1 cellular context compared by ENCODE assay signal in genomic region chr6:41682056-41682477, GRCh38.
A peak's percentile ranks its signal among the peaks of the same experiment; 100 is the strongest.
TF ChIP-seq lines count a peak whose summit lies in the region.

No MANE protein-coding gene starts in this region.

TF ChIP-seq in K562, 482 proteins besides CTCF, POLR2A, EP300 and RAD21 (continued from another document and continues in another):
- TF ChIP-seq MYNN (IDR thresholded peaks at IDR 0.05) = peak; percentile 58; the same call in 1 of the 2 replicates
- TF ChIP-seq MYNN (CRISPR knock-in tag; IDR thresholded peaks at IDR 0.05) = no peak
- peak; percentile 36 for TF ChIP-seq PRDM10 (IDR thresholded peaks at IDR 0.05; ENCODE audit: partially characterized antibody)
- TF ChIP-seq ARID2 (IDR thresholded peaks at IDR 0.05) = peak; percentile 85; the same call in 1 of the 2 replicates
- no peak for TF ChIP-seq PURB (CRISPR knock-in tag; IDR thresholded peaks at IDR 0.05; ENCODE audit: low read depth)
- TF ChIP-seq MTA1 (IDR thresholded peaks at IDR 0.05; ENCODE audit: borderline replicate concordance) = no peak
- TF ChIP-seq RBM25 (IDR thresholded peaks at IDR 0.05; ENCODE audit: low read depth, low read length, severe bottlenecking) = no peak
- no peak for TF ChIP-seq ZNF592 (IDR thresholded peaks at IDR 0.05)
- TF ChIP-seq ZNF77 (CRISPR knock-in tag; IDR thresholded peaks at IDR 0.05) = no peak
- 0 out of 2 replicates have a peak, but pooled peaks have one; percentile 27 for TF ChIP-seq ZKSCAN1 (IDR thresholded peaks at IDR 0.05; ENCODE audit: low read depth, low read length)
- TF ChIP-seq, protein P1, sequence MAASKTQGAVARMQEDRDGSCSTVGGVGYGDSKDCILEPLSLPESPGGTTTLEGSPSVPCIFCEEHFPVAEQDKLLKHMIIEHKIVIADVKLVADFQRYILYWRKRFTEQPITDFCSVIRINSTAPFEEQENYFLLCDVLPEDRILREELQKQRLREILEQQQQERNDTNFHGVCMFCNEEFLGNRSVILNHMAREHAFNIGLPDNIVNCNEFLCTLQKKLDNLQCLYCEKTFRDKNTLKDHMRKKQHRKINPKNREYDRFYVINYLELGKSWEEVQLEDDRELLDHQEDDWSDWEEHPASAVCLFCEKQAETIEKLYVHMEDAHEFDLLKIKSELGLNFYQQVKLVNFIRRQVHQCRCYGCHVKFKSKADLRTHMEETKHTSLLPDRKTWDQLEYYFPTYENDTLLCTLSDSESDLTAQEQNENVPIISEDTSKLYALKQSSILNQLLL (CRISPR knock-in tag; IDR thresholded peaks at IDR 0.05; ENCODE audit: borderline replicate concordance) = no peak
- no peak for TF ChIP-seq ARHGAP35 (IDR thresholded peaks at IDR 0.05; ENCODE audit: partially characterized antibody)
- peak in 1 of 3 experiments; percentile 39 for TF ChIP-seq YY1 (IDR thresholded peaks at IDR 0.05; ENCODE audit: borderline replicate concordance in 1 of 3, control insufficient read depth in 1 of 3, extremely low read depth in 1 of 3, insufficient read depth in 3 of 3, insufficient read length in 1 of 3, insufficient replicate concordance in 2 of 3, low read depth in 1 of 3, low read length in 2 of 3)
- TF ChIP-seq SMAD1 (IDR thresholded peaks at IDR 0.05; ENCODE audit: low read depth, low read length, partially characterized antibody) = no peak
- TF ChIP-seq, protein P2, sequence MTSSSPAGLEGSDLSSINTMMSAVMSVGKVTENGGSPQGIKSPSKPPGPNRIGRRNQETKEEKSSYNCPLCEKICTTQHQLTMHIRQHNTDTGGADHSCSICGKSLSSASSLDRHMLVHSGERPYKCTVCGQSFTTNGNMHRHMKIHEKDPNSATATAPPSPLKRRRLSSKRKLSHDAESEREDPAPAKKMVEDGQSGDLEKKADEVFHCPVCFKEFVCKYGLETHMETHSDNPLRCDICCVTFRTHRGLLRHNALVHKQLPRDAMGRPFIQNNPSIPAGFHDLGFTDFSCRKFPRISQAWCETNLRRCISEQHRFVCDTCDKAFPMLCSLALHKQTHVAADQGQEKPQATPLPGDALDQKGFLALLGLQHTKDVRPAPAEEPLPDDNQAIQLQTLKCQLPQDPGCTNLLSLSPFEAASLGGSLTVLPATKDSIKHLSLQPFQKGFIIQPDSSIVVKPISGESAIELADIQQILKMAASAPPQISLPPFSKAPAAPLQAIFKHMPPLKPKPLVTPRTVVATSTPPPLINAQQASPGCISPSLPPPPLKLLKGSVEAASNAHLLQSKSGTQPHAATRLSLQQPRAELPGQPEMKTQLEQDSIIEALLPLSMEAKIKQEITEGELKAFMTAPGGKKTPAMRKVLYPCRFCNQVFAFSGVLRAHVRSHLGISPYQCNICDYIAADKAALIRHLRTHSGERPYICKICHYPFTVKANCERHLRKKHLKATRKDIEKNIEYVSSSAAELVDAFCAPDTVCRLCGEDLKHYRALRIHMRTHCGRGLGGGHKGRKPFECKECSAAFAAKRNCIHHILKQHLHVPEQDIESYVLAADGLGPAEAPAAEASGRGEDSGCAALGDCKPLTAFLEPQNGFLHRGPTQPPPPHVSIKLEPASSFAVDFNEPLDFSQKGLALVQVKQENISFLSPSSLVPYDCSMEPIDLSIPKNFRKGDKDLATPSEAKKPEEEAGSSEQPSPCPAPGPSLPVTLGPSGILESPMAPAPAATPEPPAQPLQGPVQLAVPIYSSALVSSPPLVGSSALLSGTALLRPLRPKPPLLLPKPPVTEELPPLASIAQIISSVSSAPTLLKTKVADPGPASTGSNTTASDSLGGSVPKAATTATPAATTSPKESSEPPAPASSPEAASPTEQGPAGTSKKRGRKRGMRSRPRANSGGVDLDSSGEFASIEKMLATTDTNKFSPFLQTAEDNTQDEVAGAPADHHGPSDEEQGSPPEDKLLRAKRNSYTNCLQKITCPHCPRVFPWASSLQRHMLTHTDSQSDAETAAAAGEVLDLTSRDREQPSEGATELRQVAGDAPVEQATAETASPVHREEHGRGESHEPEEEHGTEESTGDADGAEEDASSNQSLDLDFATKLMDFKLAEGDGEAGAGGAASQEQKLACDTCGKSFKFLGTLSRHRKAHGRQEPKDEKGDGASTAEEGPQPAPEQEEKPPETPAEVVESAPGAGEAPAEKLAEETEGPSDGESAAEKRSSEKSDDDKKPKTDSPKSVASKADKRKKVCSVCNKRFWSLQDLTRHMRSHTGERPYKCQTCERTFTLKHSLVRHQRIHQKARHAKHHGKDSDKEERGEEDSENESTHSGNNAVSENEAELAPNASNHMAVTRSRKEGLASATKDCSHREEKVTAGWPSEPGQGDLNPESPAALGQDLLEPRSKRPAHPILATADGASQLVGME (CRISPR knock-in tag; IDR thresholded peaks at IDR 0.05) = no peak
- no peak for TF ChIP-seq ZNF551 (CRISPR knock-in tag; IDR thresholded peaks at IDR 0.05)
- TF ChIP-seq, protein P3, sequence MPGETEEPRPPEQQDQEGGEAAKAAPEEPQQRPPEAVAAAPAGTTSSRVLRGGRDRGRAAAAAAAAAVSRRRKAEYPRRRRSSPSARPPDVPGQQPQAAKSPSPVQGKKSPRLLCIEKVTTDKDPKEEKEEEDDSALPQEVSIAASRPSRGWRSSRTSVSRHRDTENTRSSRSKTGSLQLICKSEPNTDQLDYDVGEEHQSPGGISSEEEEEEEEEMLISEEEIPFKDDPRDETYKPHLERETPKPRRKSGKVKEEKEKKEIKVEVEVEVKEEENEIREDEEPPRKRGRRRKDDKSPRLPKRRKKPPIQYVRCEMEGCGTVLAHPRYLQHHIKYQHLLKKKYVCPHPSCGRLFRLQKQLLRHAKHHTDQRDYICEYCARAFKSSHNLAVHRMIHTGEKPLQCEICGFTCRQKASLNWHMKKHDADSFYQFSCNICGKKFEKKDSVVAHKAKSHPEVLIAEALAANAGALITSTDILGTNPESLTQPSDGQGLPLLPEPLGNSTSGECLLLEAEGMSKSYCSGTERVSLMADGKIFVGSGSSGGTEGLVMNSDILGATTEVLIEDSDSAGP (CRISPR knock-in tag; IDR thresholded peaks at IDR 0.05) = no peak
- TF ChIP-seq STAG1 (CRISPR knock-in tag; IDR thresholded peaks at IDR 0.05; ENCODE audit: borderline replicate concordance) = peak; percentile 93; the same call in 1 of the 2 replicates
- TF ChIP-seq GATAD2B (IDR thresholded peaks at IDR 0.05; ENCODE audit: borderline replicate concordance) = no peak
- TF ChIP-seq MTF1 (CRISPR knock-in tag; IDR thresholded peaks at IDR 0.05; ENCODE audit: borderline replicate concordance) = no peak
- no peak for TF ChIP-seq SPI1 (IDR thresholded peaks at IDR 0.05; ENCODE audit: borderline replicate concordance, low read depth, low read length)
- TF ChIP-seq RBM39 (optimal IDR thresholded peaks at IDR 0.05; ENCODE audit: low read depth, low read length) = peak; percentile 75
- no peak for TF ChIP-seq NCOA2 (IDR thresholded peaks at IDR 0.05; ENCODE audit: partially characterized antibody in 2 of 2)
- no peak for TF ChIP-seq DIDO1 (tag; IDR thresholded peaks at IDR 0.05; ENCODE audit: low read depth)
- TF ChIP-seq TEAD1 (CRISPR knock-in tag; IDR thresholded peaks at IDR 0.05) = peak in 1 of 2 experiments; percentile 88; a peak in 2 of 4 replicates
- no peak for TF ChIP-seq SMARCA5 (IDR thresholded peaks at IDR 0.05)
- TF ChIP-seq VEZF1 (CRISPR knock-in tag; IDR thresholded peaks at IDR 0.05) = peak; percentile 72
- no peak for TF ChIP-seq SNRNP70 (optimal IDR thresholded peaks at IDR 0.05; ENCODE audit: low read depth, low read length)
- no peak for TF ChIP-seq RBFOX2 (IDR thresholded peaks at IDR 0.05; ENCODE audit: low read depth, low read length)
- TF ChIP-seq BRF1 (IDR thresholded peaks at IDR 0.05; ENCODE audit: borderline replicate concordance, extremely low read depth, insufficient read length) = no peak
- TF ChIP-seq JUN (IDR thresholded peaks at IDR 0.05; ENCODE audit: borderline replicate concordance, low read depth, low read length) = 0 out of 2 replicates have a peak, but pooled peaks have one; percentile 11
- no peak for TF ChIP-seq JUN (CRISPR knock-in tag; IDR thresholded peaks at IDR 0.05; ENCODE audit: borderline replicate concordance)
- no peak for TF ChIP-seq TFAM (CRISPR knock-in tag; conservative IDR thresholded peaks at IDR 0.05)
- no peak for TF ChIP-seq CBFA2T2 (conservative IDR thresholded peaks at IDR 0.05)
- no peak for TF ChIP-seq MBD2 (IDR thresholded peaks at IDR 0.05; ENCODE audit: borderline replicate concordance, low read depth)
- TF ChIP-seq SMC3 (conservative IDR thresholded peaks at IDR 0.05; ENCODE audit: insufficient read depth, low read depth, low read length) = peak; percentile 94
- TF ChIP-seq CREM (IDR thresholded peaks at IDR 0.05; ENCODE audit: low read depth) = peak; percentile 61
- TF ChIP-seq ATF7 (IDR thresholded peaks at IDR 0.05) = peak; percentile 45; the same call in 1 of the 2 replicates
- no peak for TF ChIP-seq ZNF780A (CRISPR knock-in tag; IDR thresholded peaks at IDR 0.05)
- no peak for TF ChIP-seq RFX1 (IDR thresholded peaks at IDR 0.05)
- TF ChIP-seq SMARCC2 (IDR thresholded peaks at IDR 0.05; ENCODE audit: low read depth) = no peak
- TF ChIP-seq ZNF431 (CRISPR knock-in tag; IDR thresholded peaks at IDR 0.05) = no peak
- no peak for TF ChIP-seq ZZZ3 (IDR thresholded peaks at IDR 0.05)
- no peak for TF ChIP-seq SMARCB1 (IDR thresholded peaks at IDR 0.05; ENCODE audit: insufficient read length, low read depth)
- TF ChIP-seq ZNF696 (CRISPR knock-in tag; conservative IDR thresholded peaks at IDR 0.05) = no peak
- TF ChIP-seq DNMT1 (IDR thresholded peaks at IDR 0.05) = no peak
